9 cellular contexts compared by ENCODE assay signal in genomic region chr5:78511116-78511906, GRCh38.
DNase-seq lines count a peak whose midpoint lies in the region; ATAC-seq lines count a peak whose summit lies in the region.
"Had no signal": no experiment of that assay in that cellular context is flagged by ENCODE, and none has a peak within 500 bp of the region (broad histone marks: within the 10 kb centered on the region; RNA-seq: fewer than 3 reads in every experiment).

No MANE protein-coding gene starts in this region.

- peaks cover 44% of the 10 kb centered on the region for H3K4me1 ChIP-seq in mesodermal cell (ENCODE audit: control insufficient read depth, insufficient read depth, low read length, poor library complexity, severe bottlenecking)

- 82 to 96% methylated on average over 9 to 10 of the region's 10 CpGs for WGBS in mesodermal cell (ENCODE audit: insufficient coverage in 2 of 2), 2 experiments

- H3K36me3 ChIP-seq in mesodermal cell (ENCODE audit: control insufficient read depth, insufficient read depth, low read length), result peaks cover 17% of the 10 kb centered on the region

- ATAC-seq in GM21447 (IDR thresholded peaks at IDR 0.05; ENCODE audit: unreplicated experiment) (no peak), GM21367 (IDR thresholded peaks at IDR 0.05; ENCODE audit: unreplicated experiment) (no peak)

- no peak overlapping the region for H3K4me3 ChIP-seq in mesodermal cell (ENCODE audit: extremely low read depth, insufficient read depth, low read length, poor library complexity, severe bottlenecking)

- no peaks in the 10 kb centered on the region for H3K9me3 ChIP-seq in mesodermal cell (ENCODE audit: control insufficient read depth, low read length)

- DNase-seq in Kasumi-1 (lab: John Stamatoyannopoulos, UW) (peak; percentile 69 to 73), anterior cingulate cortex (lab: John Stamatoyannopoulos, UW) (peak in 30 of 58 donors; percentile 9 to 73 (median 32)), superior temporal gyrus (ENCODE audit: extremely low spot score) (peak; percentile 71), NCI-H526 treated with DMSO at 0.1 percent for 48 hours (lab: John Stamatoyannopoulos, UW) (no peak), NCI-H1105 treated with DMSO at 0.1 percent for 48 hours (lab: John Stamatoyannopoulos, UW) (no peak)
- DNase-seq: activated CD4-positive, alpha-beta T cell treated with anti-CD3 and anti-CD28 coated beads for 36 hours had no signal

- H3K27ac ChIP-seq in mesodermal cell (ENCODE audit: low read depth, low read length, severe bottlenecking), result peak overlapping the region; percentile 41

Comparison
In these comparisons a context has a peak if more than half of its experiments do, and no peak if none do; other contexts are left out.
1. DNase-seq: peak in Kasumi-1 (2 of 2), anterior cingulate cortex (30 of 58) and superior temporal gyrus (single experiment); none in NCI-H526 treated with DMSO at 0.1 percent for 48 hours (single experiment) and NCI-H1105 treated with DMSO at 0.1 percent for 48 hours (single experiment).